8 cellular contexts compared by ENCODE assay signal in the genomic region with DNA sequence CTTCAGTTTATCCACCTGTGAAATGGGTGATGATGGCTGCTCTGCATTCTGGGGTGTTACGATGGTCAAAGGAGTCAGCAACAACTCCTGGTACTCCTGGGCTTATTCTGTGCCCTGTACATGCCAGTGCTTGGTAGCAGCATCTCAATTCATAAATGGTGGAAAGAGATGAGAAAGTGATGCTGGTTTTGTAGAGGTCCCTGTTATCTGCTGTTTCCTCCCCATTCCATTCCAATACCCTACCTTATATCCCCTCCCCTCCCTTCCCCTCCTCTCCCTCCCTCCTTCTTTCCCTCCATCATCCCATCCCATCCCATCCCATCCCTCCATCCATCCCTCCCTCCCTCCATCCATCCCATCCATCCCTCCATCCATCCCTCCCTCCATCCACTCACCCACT.
"Had no signal": no experiment of that assay in that cellular context is flagged by ENCODE, and none has a peak within 500 bp of the region (broad histone marks: within the 10 kb centered on the region; RNA-seq: fewer than 3 reads in every experiment).

No MANE protein-coding gene starts in this region.

- H3K27me3 Mint-ChIP-seq: IgD-negative memory B cell had no signal

- H3K27ac ChIP-seq: GM23248 had no signal

- DNase-seq: GM23248, GOT3, H7, KG1 had no signal

- ATAC-seq: HCT116 had no signal

- H2AFZ ChIP-seq: GM23248 had no signal

- H3K9ac ChIP-seq: GM23248 had no signal

- H3K36me3 ChIP-seq: HAP-1 had no signal

- H3K4me1 ChIP-seq: HAP-1 had no signal

- FAIRE-seq: HTR-8/SVneo had no signal

- H3K27ac Mint-ChIP-seq: IgD-negative memory B cell had no signal

- H3K4me3 Mint-ChIP-seq: IgD-negative memory B cell had no signal

- H3K4me3 ChIP-seq: GM23248, HAP-1 had no signal
